ENCODE assay signal across 2 cellular contexts in the genomic region with DNA sequence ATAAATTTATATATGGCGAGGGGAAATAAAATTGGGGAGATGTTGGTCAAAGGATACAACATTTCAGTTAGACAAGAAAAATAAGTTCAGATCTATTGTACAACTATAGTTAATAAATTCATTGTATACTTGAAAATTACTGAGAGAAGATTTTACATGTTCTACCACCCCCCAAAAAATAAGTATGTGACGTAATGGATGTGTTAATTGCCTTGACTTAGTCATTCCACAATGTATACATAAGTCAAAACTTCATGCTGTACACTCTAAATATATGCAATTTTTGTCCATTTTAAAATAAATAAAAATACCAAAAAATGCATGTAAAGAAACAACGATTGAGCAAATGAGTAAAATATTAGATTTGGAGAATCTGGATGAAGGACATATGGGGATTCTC.
TF ChIP-seq lines count a peak whose summit lies in the region.

No MANE protein-coding gene starts in this region.

TF ChIP-seq in SK-N-SH, 30 proteins besides CTCF, POLR2A, EP300 and RAD21 (continued from another document):
- no peak for TF ChIP-seq ZBTB33 (IDR thresholded peaks at IDR 0.05; ENCODE audit: borderline replicate concordance, low read depth)
- TF ChIP-seq USF1 (IDR thresholded peaks at IDR 0.05; ENCODE audit: borderline replicate concordance, low read depth), result no peak
- no peak for TF ChIP-seq FOXM1 (IDR thresholded peaks at IDR 0.05; ENCODE audit: low read depth)
- TF ChIP-seq RFX5 (IDR thresholded peaks at IDR 0.05; ENCODE audit: low read length), result no peak
- no peak for TF ChIP-seq CHD2 (IDR thresholded peaks at IDR 0.05; ENCODE audit: low read length, partially characterized antibody)
- no peak for TF ChIP-seq JUND (IDR thresholded peaks at IDR 0.05)
- TF ChIP-seq EZH2phosphoT487 (IDR thresholded peaks at IDR 0.05; ENCODE audit: borderline replicate concordance, low read depth), result no peak
- no peak for TF ChIP-seq FOSL2 (IDR thresholded peaks at IDR 0.05; ENCODE audit: borderline replicate concordance, low read depth)
- TF ChIP-seq YY1 (IDR thresholded peaks at IDR 0.05; ENCODE audit: low read depth), result no peak
- TF ChIP-seq RXRA (IDR thresholded peaks at IDR 0.05; ENCODE audit: borderline replicate concordance, low read depth), result no peak
- TF ChIP-seq GABPA (IDR thresholded peaks at IDR 0.05; ENCODE audit: low read depth), result no peak
- TF ChIP-seq MAX (IDR thresholded peaks at IDR 0.05; ENCODE audit: low read depth), result no peak
- no peak for TF ChIP-seq RCOR1 (IDR thresholded peaks at IDR 0.05; ENCODE audit: low read length)
- no peak for TF ChIP-seq IRF3 (IDR thresholded peaks at IDR 0.05; ENCODE audit: low read depth, low read length)

TF ChIP-seq in SK-N-SH treated with all-trans-retinoic acid at 6 μM for 48 hours, 23 proteins besides CTCF, POLR2A, EP300 and RAD21 (continued from another document):
- TF ChIP-seq, protein P1, sequence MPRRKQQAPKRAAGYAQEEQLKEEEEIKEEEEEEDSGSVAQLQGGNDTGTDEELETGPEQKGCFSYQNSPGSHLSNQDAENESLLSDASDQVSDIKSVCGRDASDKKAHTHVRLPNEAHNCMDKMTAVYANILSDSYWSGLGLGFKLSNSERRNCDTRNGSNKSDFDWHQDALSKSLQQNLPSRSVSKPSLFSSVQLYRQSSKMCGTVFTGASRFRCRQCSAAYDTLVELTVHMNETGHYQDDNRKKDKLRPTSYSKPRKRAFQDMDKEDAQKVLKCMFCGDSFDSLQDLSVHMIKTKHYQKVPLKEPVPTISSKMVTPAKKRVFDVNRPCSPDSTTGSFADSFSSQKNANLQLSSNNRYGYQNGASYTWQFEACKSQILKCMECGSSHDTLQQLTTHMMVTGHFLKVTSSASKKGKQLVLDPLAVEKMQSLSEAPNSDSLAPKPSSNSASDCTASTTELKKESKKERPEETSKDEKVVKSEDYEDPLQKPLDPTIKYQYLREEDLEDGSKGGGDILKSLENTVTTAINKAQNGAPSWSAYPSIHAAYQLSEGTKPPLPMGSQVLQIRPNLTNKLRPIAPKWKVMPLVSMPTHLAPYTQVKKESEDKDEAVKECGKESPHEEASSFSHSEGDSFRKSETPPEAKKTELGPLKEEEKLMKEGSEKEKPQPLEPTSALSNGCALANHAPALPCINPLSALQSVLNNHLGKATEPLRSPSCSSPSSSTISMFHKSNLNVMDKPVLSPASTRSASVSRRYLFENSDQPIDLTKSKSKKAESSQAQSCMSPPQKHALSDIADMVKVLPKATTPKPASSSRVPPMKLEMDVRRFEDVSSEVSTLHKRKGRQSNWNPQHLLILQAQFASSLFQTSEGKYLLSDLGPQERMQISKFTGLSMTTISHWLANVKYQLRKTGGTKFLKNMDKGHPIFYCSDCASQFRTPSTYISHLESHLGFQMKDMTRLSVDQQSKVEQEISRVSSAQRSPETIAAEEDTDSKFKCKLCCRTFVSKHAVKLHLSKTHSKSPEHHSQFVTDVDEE (CRISPR knock-in tag; IDR thresholded peaks at IDR 0.05), result no peak
- TF ChIP-seq RARB (CRISPR knock-in tag; IDR thresholded peaks at IDR 0.05) (no peak), ARNTL (CRISPR knock-in tag; IDR thresholded peaks at IDR 0.05; ENCODE audit: borderline replicate concordance, low read depth) (no peak), TCF4 (CRISPR knock-in tag; IDR thresholded peaks at IDR 0.05; ENCODE audit: borderline replicate concordance) (no peak), ZNF8 (CRISPR knock-in tag; IDR thresholded peaks at IDR 0.05) (no peak), BACH2 (CRISPR knock-in tag; IDR thresholded peaks at IDR 0.05; ENCODE audit: borderline replicate concordance) (no peak), CREB5 (CRISPR knock-in tag; IDR thresholded peaks at IDR 0.05; ENCODE audit: low read depth) (no peak), ISL1 (CRISPR knock-in tag; IDR thresholded peaks at IDR 0.05) (no peak), PATZ1 (CRISPR knock-in tag; IDR thresholded peaks at IDR 0.05; ENCODE audit: borderline replicate concordance) (no peak), ZNF70 (CRISPR knock-in tag; IDR thresholded peaks at IDR 0.05) (no peak), GLIS3 (CRISPR knock-in tag; IDR thresholded peaks at IDR 0.05) (no peak), TOX (CRISPR knock-in tag; IDR thresholded peaks at IDR 0.05; ENCODE audit: borderline replicate concordance) (no peak), ZFP30 (CRISPR knock-in tag; IDR thresholded peaks at IDR 0.05) (no peak)
TF ChIP-seq in SK-N-SH treated with all-trans-retinoic acid at 6 μM for 48 hours: peak in this region for 0.
